In the genomic region with DNA sequence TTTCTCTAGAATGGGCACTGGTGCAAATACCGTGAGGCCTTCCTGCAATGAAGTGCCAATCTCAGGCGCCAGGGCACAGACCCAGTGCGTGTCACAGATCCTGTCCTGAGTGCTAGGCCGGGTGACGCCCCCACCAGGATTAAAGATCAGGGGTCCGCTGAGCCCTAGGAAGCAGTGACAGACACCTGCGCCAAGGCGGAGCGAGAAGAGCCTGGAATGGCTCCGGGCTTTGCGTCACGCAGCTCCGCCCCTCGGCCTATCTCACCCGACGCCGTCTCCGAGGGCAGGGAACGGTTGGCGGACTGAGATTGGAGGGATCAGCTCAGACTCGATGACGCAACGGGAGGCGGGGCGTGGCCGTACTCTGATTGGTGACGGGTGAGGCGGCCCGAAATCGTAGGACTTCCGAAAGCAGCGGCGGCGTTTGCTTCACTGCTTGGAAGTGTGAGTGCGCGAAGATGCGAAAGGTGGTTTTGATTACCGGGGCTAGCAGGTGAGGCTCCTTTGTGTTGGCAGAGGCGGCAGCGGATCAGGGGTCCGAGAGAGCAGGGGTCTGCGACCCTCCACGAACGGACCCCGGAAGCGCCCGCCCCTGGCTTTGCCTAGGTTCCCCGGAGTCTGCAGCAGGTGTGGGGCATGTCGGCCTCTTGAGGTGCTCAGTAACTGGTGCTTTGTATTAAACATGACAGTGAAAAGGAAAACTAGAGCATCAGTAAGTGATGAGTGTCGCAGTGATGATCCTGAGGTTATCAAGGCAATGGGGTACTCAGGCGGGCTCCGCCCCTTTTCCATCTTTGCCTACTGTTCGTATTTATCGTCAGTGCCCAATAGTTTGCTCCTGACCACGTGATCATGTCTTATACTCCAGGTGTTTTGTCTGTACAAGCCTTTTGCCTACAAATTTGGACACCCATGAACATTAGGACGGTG, we compare ENCODE assay signal across 8 cellular contexts.
DNase-seq lines count a peak whose midpoint lies in the region; ATAC-seq and TF ChIP-seq lines count a peak whose summit lies in the region.
"Not testable (repeated sequence)": the region's sequence is repeated elsewhere in the genome, so short reads cannot be mapped to it uniquely, and the experiment has no call there.

No MANE protein-coding gene starts in this region.

- H3K4me1 ChIP-seq in adrenal gland (replicated peaks in 1 of 2); heart left ventricle; tibial nerve: not testable (repeated sequence)

- WGBS in adrenal gland, 4 donors: 0 to 40% (median 5%) methylated on average over 1 to 44 of the region's 56 CpGs
- WGBS in heart left ventricle, 4 donors: 1 to 36% (median 3%) methylated on average over 10 to 50 of the region's 56 CpGs
- 14 to 44% methylated on average over 8 to 16 of the region's 56 CpGs for WGBS in tibial nerve, 2 donors

- peak in 1 of 2 donors; percentile 80 for TF ChIP-seq EP300 in tibial nerve (IDR thresholded peaks at IDR 0.05)

- H3K4me3 ChIP-seq in adrenal gland (peak overlapping the region in 3 of 4 donors; percentile 32 to 73 (median 49)), heart left ventricle (peak overlapping the region; percentile 13 to 65 (median 56)), tibial nerve (peak overlapping the region in 3 of 4 donors; percentile 42 to 59 (median 45))

- H3K27me3 ChIP-seq in adrenal gland, heart left ventricle, tibial nerve: not testable (repeated sequence)

- H3K27ac Mint-ChIP-seq in T-helper 1 cell treated with Interleukin-12 subunit alpha and Interleukin-12 subunit beta and Interleukin-4 antibody, amounts not matched to agents 30 μg/mL and 1 μg/mL, for 36 hours: peak overlapping the region; percentile 95

- not testable (repeated sequence) for H3K36me3 Mint-ChIP-seq in T-helper 1 cell treated with Interleukin-12 subunit alpha and Interleukin-12 subunit beta and Interleukin-4 antibody, amounts not matched to agents 30 μg/mL and 1 μg/mL, for 36 hours (ENCODE audit: low read depth)

- peaks cover 12% of the 10 kb centered on the region for H3K4me1 Mint-ChIP-seq in T-helper 1 cell treated with Interleukin-12 subunit alpha and Interleukin-12 subunit beta and Interleukin-4 antibody, amounts not matched to agents 30 μg/mL and 1 μg/mL, for 36 hours (ENCODE audit: low read depth)

- not testable (repeated sequence) for H3K9me3 Mint-ChIP-seq in T-helper 1 cell treated with Interleukin-12 subunit alpha and Interleukin-12 subunit beta and Interleukin-4 antibody, amounts not matched to agents 30 μg/mL and 1 μg/mL, for 36 hours

- H3K4me3 Mint-ChIP-seq in T-helper 1 cell treated with Interleukin-12 subunit alpha and Interleukin-12 subunit beta and Interleukin-4 antibody, amounts not matched to agents 30 μg/mL and 1 μg/mL, for 36 hours: peak overlapping the region; percentile 88

- TF ChIP-seq POLR2A in adrenal gland (IDR thresholded peaks at IDR 0.05) (peak in 1 of 2 donors; percentile 65), tibial nerve (IDR thresholded peaks at IDR 0.05) (peak in 1 of 2 donors; percentile 58)
- TF ChIP-seq POLR2A in heart left ventricle (IDR thresholded peaks at IDR 0.05): not testable (repeated sequence)

- H3K27me3 Mint-ChIP-seq in T-helper 1 cell treated with Interleukin-12 subunit alpha and Interleukin-12 subunit beta and Interleukin-4 antibody, amounts not matched to agents 30 μg/mL and 1 μg/mL, for 36 hours (ENCODE audit: low read depth): not testable (repeated sequence)

- intact Hi-C loops in adrenal gland (cut with DNase I); posterior vena cava (cut with DNase I): not testable (repeated sequence)
- intact Hi-C loops in heart left ventricle (cut with DNase I): loop anchor here in 2 of 10 donors (10.0 kb wide), 1 partner anchor 381 kb away; the partner anchor contains the start of gene ZNF25 (in 2 of the 2)

- not testable (repeated sequence) for H3K9me3 ChIP-seq in adrenal gland (replicated peaks in 1 of 3); heart left ventricle; tibial nerve

- DNase-seq in NCI-H1417 treated with DMSO at 0.1 percent for 48 hours (lab: John Stamatoyannopoulos, UW) (peak; percentile 1), adrenal gland (peak; percentile 80 to 95 (median 87)), heart left ventricle (peak; percentile 79 to 84 (median 82)), posterior vena cava (ENCODE audit: low spot score) (peak; percentile 94), tibial nerve (ENCODE audit: low spot score in 2 of 2) (peak; percentile 65 to 74)

- not testable (repeated sequence) for H3K36me3 ChIP-seq in adrenal gland (replicated peaks in 1 of 2); tibial nerve
- H3K36me3 ChIP-seq in heart left ventricle: peaks cover 0 to 25% (median under 1%) of the 10 kb centered on the region in 9 donors

- ATAC-seq in GM18498 (IDR thresholded peaks at IDR 0.05; ENCODE audit: unreplicated experiment): peak; percentile 100
- peak; percentile 100 for ATAC-seq in HG02852 (IDR thresholded peaks at IDR 0.05; ENCODE audit: unreplicated experiment)
- ATAC-seq in heart left ventricle: peak; percentile 100

- peak overlapping the region in 4 of 5 donors; percentile 69 to 91 (median 74) for H3K27ac ChIP-seq in adrenal gland
- peak overlapping the region; percentile 34 to 88 (median 69) for H3K27ac ChIP-seq in heart left ventricle
- H3K27ac ChIP-seq in tibial nerve: peak overlapping the region; percentile 77 to 91 (median 85)

- not testable (repeated sequence) for TF ChIP-seq CTCF in adrenal gland (IDR thresholded peaks at IDR 0.05); heart left ventricle (IDR thresholded peaks at IDR 0.05); tibial nerve (IDR thresholded peaks at IDR 0.05)

Comparison
In these comparisons a context has a peak if more than half of its experiments do, and no peak if none do; other contexts are left out.
1. Peak in every context shown above with its lines: DNase-seq, ATAC-seq, H3K4me3 ChIP-seq and H3K27ac ChIP-seq.
2. DNase-seq: peak in every context shown above with its lines; median percentile 94 in posterior vena cava; 87 in adrenal gland; 82 in heart left ventricle; 70 in tibial nerve; 1 in NCI-H1417 treated with DMSO at 0.1 percent for 48 hours.